In genomic region chr15:73700041-73700842, GRCh38 we compare ENCODE assay signal across 8 cellular contexts. TPM values are rescaled to one million over a fixed set of nuclear protein-coding genes. Genes with fewer than 3 reads are reported as not detected.
DNase-seq lines count a peak whose midpoint lies in the region; ATAC-seq and TF ChIP-seq lines count a peak whose summit lies in the region.

No MANE protein-coding gene starts in this region.

- peaks cover 0 to 41% (median 0%) of the 10 kb centered on the region in 11 experiments; a peak in 5 of 22 replicates for H3K36me3 ChIP-seq in BLaER1 treated with 17β-estradiol and CSF1 and Interleukin-3, amounts not matched to agents 10 nM and 100 nM

- no peaks in the 10 kb centered on the region for H3K36me3 Mint-ChIP-seq in activated CD4-positive, alpha-beta memory T cell treated with anti-CD3 and anti-CD28 coated beads for 36 hours

- no peaks in the 10 kb centered on the region for H3K27me3 ChIP-seq in BLaER1 treated with 17β-estradiol and CSF1 and Interleukin-3, amounts not matched to agents 10 nM and 100 nM

- peaks cover 33% of the 10 kb centered on the region for H3K27me3 Mint-ChIP-seq in activated CD4-positive, alpha-beta memory T cell treated with anti-CD3 and anti-CD28 coated beads for 36 hours

- no peak overlapping the region for H3K9ac ChIP-seq in BLaER1 treated with 17β-estradiol and CSF1 and Interleukin-3, amounts not matched to agents 10 nM and 100 nM

- no peak for ATAC-seq in HG03442 (IDR thresholded peaks at IDR 0.05; ENCODE audit: unreplicated experiment)

- H3K4me3 Mint-ChIP-seq in activated CD4-positive, alpha-beta memory T cell treated with anti-CD3 and anti-CD28 coated beads for 36 hours = peak overlapping the region; percentile 33

- peak overlapping the region in 6 of 11 experiments; percentile 22 to 93 (median 81); a peak in 10 of 22 replicates for H3K4me2 ChIP-seq in BLaER1 treated with 17β-estradiol and CSF1 and Interleukin-3, amounts not matched to agents 10 nM and 100 nM

- peaks cover 31 to 56% (median 49%) of the 10 kb centered on the region in 10 experiments for H3K4me1 ChIP-seq in BLaER1 treated with 17β-estradiol and CSF1 and Interleukin-3, amounts not matched to agents 10 nM and 100 nM

- no peaks in the 10 kb centered on the region for H3K9me3 Mint-ChIP-seq in activated CD4-positive, alpha-beta memory T cell treated with anti-CD3 and anti-CD28 coated beads for 36 hours

- intact Hi-C loops in activated CD4-positive, alpha-beta memory T cell treated with anti-CD3 and anti-CD28 coated beads for 36 hours (cut with micrococcal nuclease) = loop anchor here (1.0 to 5.0 kb wide), 5 partner anchors 23 to 459 kb away; no protein-coding TSS in a partner anchor

- H3K4me3 ChIP-seq in BLaER1 treated with 17β-estradiol and CSF1 and Interleukin-3, amounts not matched to agents 10 nM and 100 nM = no peak overlapping the region

- peaks cover 5 to 97% (median 45%) of the 10 kb centered on the region in 11 experiments; a peak in 19 of 22 replicates for H4K20me1 ChIP-seq in BLaER1 treated with 17β-estradiol and CSF1 and Interleukin-3, amounts not matched to agents 10 nM and 100 nM

- H3K4me1 Mint-ChIP-seq in activated CD4-positive, alpha-beta memory T cell treated with anti-CD3 and anti-CD28 coated beads for 36 hours (ENCODE audit: low read depth) = peaks cover 25% of the 10 kb centered on the region

- POLR2A ChIA-PET in HEK293T (lab: Yijun Ruan, JAX) = interaction anchor here (2.2 kb wide), 1 partner anchor 66 kb away, joined by 14 read pairs; the partner anchor contains the start of gene NPTN
- POLR2A ChIA-PET in activated CD4-positive, alpha-beta memory T cell treated with anti-CD3 and anti-CD28 coated beads for 36 hours (lab: Charles Lee) = interaction anchor here (1.1 kb wide), 1 partner anchor 23 kb away, joined by 3 read pairs; no protein-coding TSS in a partner anchor

- no peaks in the 10 kb centered on the region for H3K9me3 ChIP-seq in BLaER1 treated with 17β-estradiol and CSF1 and Interleukin-3, amounts not matched to agents 10 nM and 100 nM (replicated peaks in 1 of 11)

- CTCF ChIA-PET in HEK293T (lab: Yijun Ruan, JAX) = interaction anchor here (0.5 to 7.8 kb wide), 24 partner anchors 9 to 410 kb away, joined by 3 to 87 read pairs (median 4); partner anchors contain the start of gene NPTN
- CTCF ChIA-PET in activated CD4-positive, alpha-beta memory T cell treated with anti-CD3 and anti-CD28 coated beads for 36 hours (lab: Charles Lee) = interaction anchor here (0.6 to 18.1 kb wide), 34 partner anchors 9 to 459 kb away, joined by 3 to 437 read pairs (median 4); partner anchors contain the start of genes CD276 and NPTN

- H3K27ac ChIP-seq in BLaER1 treated with 17β-estradiol and CSF1 and Interleukin-3, amounts not matched to agents 10 nM and 100 nM = no peak overlapping the region; a peak in 1 of 22 replicates

- H3K27ac Mint-ChIP-seq in activated CD4-positive, alpha-beta memory T cell treated with anti-CD3 and anti-CD28 coated beads for 36 hours = peak overlapping the region; percentile 56

- DNase-seq in HEK293T (ENCODE audit: extremely low spot score) = peak; percentile 75
- peak; percentile 92 for DNase-seq in NCI-H82 (lab: John Stamatoyannopoulos, UW)
- peak; percentile 85 for DNase-seq in activated CD4-positive, alpha-beta memory T cell treated with anti-CD3 and anti-CD28 coated beads for 36 hours
- DNase-seq in effector CD4-positive, alpha-beta T cell = peak; percentile 69
- peak; percentile 92 for DNase-seq in medulla oblongata (ENCODE audit: extremely low spot score)
- peak; percentile 53 for DNase-seq in stimulated activated CD8-positive, alpha-beta memory T cell treated with anti-CD3 and anti-CD28 coated beads, Interleukin-15, amount 100 ng/mL, for 24 hours (ENCODE audit: low read depth)

TF ChIP-seq in HEK293T, 16 proteins besides CTCF, POLR2A, EP300 and RAD21:
- TF ChIP-seq ARNT (IDR thresholded peaks at IDR 0.05) (no peak), ELF4 (IDR thresholded peaks at IDR 0.05) (no peak), HDGF (IDR thresholded peaks at IDR 0.05; ENCODE audit: borderline replicate concordance) (no peak), ZNF384 (IDR thresholded peaks at IDR 0.05) (no peak), BHLHE40 (IDR thresholded peaks at IDR 0.05; ENCODE audit: borderline replicate concordance) (no peak), SP1 (IDR thresholded peaks at IDR 0.05) (no peak), CTBP1 (IDR thresholded peaks at IDR 0.05; ENCODE audit: borderline replicate concordance) (no peak), SUZ12 (IDR thresholded peaks at IDR 0.05) (no peak), TARDBP (IDR thresholded peaks at IDR 0.05) (no peak), LEF1 (IDR thresholded peaks at IDR 0.05; ENCODE audit: borderline replicate concordance) (no peak), NFRKB (IDR thresholded peaks at IDR 0.05) (no peak), L3MBTL2 (conservative IDR thresholded peaks at IDR 0.05) (no peak), FOXK2 (IDR thresholded peaks at IDR 0.05) (no peak), FOXA1 (IDR thresholded peaks at IDR 0.05) (no peak), FOXM1 (IDR thresholded peaks at IDR 0.05; ENCODE audit: borderline replicate concordance) (no peak)
- TF ChIP-seq, protein P1, sequence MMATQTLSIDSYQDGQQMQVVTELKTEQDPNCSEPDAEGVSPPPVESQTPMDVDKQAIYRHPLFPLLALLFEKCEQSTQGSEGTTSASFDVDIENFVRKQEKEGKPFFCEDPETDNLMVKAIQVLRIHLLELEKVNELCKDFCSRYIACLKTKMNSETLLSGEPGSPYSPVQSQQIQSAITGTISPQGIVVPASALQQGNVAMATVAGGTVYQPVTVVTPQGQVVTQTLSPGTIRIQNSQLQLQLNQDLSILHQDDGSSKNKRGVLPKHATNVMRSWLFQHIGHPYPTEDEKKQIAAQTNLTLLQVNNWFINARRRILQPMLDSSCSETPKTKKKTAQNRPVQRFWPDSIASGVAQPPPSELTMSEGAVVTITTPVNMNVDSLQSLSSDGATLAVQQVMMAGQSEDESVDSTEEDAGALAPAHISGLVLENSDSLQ (IDR thresholded peaks at IDR 0.05) = no peak

RNA-seq across cellular contexts. Expression of gene CD276, which starts 16.1 kb away (rescaled TPM):
- total RNA-seq in activated CD4-positive, alpha-beta memory T cell treated with anti-CD3 and anti-CD28 coated beads for 36 hours = 1 to 10 TPM; 3.7 to 4.9 TPM

RNA-seq across cellular contexts. Expression of gene INSYN1, which starts 52.9 kb away (rescaled TPM):
- not detected for total RNA-seq in activated CD4-positive, alpha-beta memory T cell treated with anti-CD3 and anti-CD28 coated beads for 36 hours
